15 cellular contexts compared by ENCODE assay signal in genomic region chr5:55416306-55416705, GRCh38.
A peak's percentile ranks its signal among the peaks of the same experiment; 100 is the strongest.
DNase-seq lines count a peak whose midpoint lies in the region; ATAC-seq, FAIRE-seq and TF ChIP-seq lines count a peak whose summit lies in the region.
"Had no signal": no experiment of that assay in that cellular context is flagged by ENCODE, and none has a peak within 500 bp of the region (broad histone marks: within the 10 kb centered on the region; RNA-seq: fewer than 3 reads in every experiment).

No MANE protein-coding gene starts in this region.

- H3K4me1 Mint-ChIP-seq in astrocyte (ENCODE audit: low read depth, unreplicated experiment) (peaks cover 32% of the 10 kb centered on the region), osteocyte (ENCODE audit: unreplicated experiment) (peaks cover 45% of the 10 kb centered on the region)

- H3K4me3 ChIP-seq in astrocyte (ENCODE audit: insufficient read depth, low read depth, low read length) (no peak overlapping the region), mesenchymal stem cell (ENCODE audit: insufficient read depth in 1 of 2, low read depth in 1 of 2, low read length in 2 of 2) (no peak overlapping the region)
- H3K4me3 ChIP-seq: A549, SJSA1 had no signal

- H4K91ac ChIP-seq in mesenchymal stem cell (ENCODE audit: low read length): no peak overlapping the region

- H3K4me3 Mint-ChIP-seq in astrocyte (ENCODE audit: unreplicated experiment) (no peak overlapping the region), osteocyte (ENCODE audit: unreplicated experiment) (no peak overlapping the region)

- no peak overlapping the region for H2BK120ac ChIP-seq in mesenchymal stem cell (ENCODE audit: low read depth, low read length)

- no peak overlapping the region for H3K14ac ChIP-seq in mesenchymal stem cell (ENCODE audit: low read length in 2 of 2)

- no peak overlapping the region for H3K4ac ChIP-seq in mesenchymal stem cell (ENCODE audit: low read depth in 1 of 2, low read length in 2 of 2)

- no peak for TF ChIP-seq CTCF in astrocyte (IDR thresholded peaks at IDR 0.05; ENCODE audit: insufficient read depth, low read depth, low read length)
- no peak for TF ChIP-seq CTCF in osteocyte (IDR thresholded peaks at IDR 0.05)

- H3K9ac ChIP-seq in astrocyte (ENCODE audit: low read length) (no peak overlapping the region), mesenchymal stem cell (ENCODE audit: low read length) (peak overlapping the region; percentile 69)

- no peak overlapping the region for H2BK15ac ChIP-seq in mesenchymal stem cell (ENCODE audit: low read depth, poor library complexity, severe bottlenecking)

- H3K4me1 ChIP-seq in astrocyte (ENCODE audit: insufficient read depth, low read length) (peaks cover 34% of the 10 kb centered on the region), mesenchymal stem cell (ENCODE audit: control insufficient read depth, insufficient read depth, low read depth, low read length) (peaks cover 6% of the 10 kb centered on the region)

- H3K4me2 ChIP-seq in astrocyte (ENCODE audit: low read length) (no peak overlapping the region), mesenchymal stem cell (ENCODE audit: low read length, poor library complexity, severe bottlenecking) (no peak overlapping the region)
- H3K4me2 ChIP-seq: A549 had no signal

- H3K27me3 Mint-ChIP-seq in astrocyte (ENCODE audit: low read depth, unreplicated experiment) (no peaks in the 10 kb centered on the region), osteocyte (ENCODE audit: unreplicated experiment) (no peaks in the 10 kb centered on the region)

- no peak overlapping the region for H2AK5ac ChIP-seq in mesenchymal stem cell (ENCODE audit: low read length, severe bottlenecking)

- no peak for ATAC-seq in GM21825 (IDR thresholded peaks at IDR 0.05; ENCODE audit: unreplicated experiment)
- ATAC-seq: A549 had no signal

- no peak overlapping the region for H2BK5ac ChIP-seq in mesenchymal stem cell (ENCODE audit: low read depth, low read length, poor library complexity, severe bottlenecking)

- peaks cover 3% of the 10 kb centered on the region for H4K20me1 ChIP-seq in astrocyte (ENCODE audit: insufficient read depth, low read length)

- DNase-seq in HCEC 1CT: peak; percentile 48
- peak; percentile 23 for DNase-seq in astrocyte (ENCODE audit: low read depth)
- no peak for DNase-seq in mesenchymal stem cell
- DNase-seq in DMS153 treated with DMSO at 0.1 percent for 48 hours (lab: John Stamatoyannopoulos, UW; ENCODE audit: unreplicated experiment): no peak
- DNase-seq in osteocyte (ENCODE audit: extremely low spot score, unreplicated experiment): no peak
- DNase-seq: C1 segment of cervical spinal cord; DMS 273 treated with DMSO at 0.1 percent for 48 hours; NCI-H187; NCI-H446; NCI-H69; NK-92 treated with Interleukin-12 subunit alpha and Interleukin-12 subunit beta, amount 100 ng/mL, for 24 hours had no signal

- peaks cover 2% of the 10 kb centered on the region for H3K36me3 Mint-ChIP-seq in astrocyte (ENCODE audit: low read depth, unreplicated experiment)
- peaks cover 16% of the 10 kb centered on the region for H3K36me3 Mint-ChIP-seq in osteocyte (ENCODE audit: unreplicated experiment)

- H3K36me3 ChIP-seq in astrocyte (ENCODE audit: insufficient read depth, low read length) (peaks cover 7% of the 10 kb centered on the region), mesenchymal stem cell (ENCODE audit: control insufficient read depth in 1 of 2, insufficient read depth in 2 of 2, low read depth in 1 of 2, low read length in 2 of 2) (peaks cover 3 to 18% of the 10 kb centered on the region in 2 experiments)

- no peak overlapping the region for H3K18ac ChIP-seq in mesenchymal stem cell (ENCODE audit: low read depth in 1 of 2, low read length in 2 of 2)

- H3K9me3 Mint-ChIP-seq in astrocyte (ENCODE audit: unreplicated experiment): no peaks in the 10 kb centered on the region
- no peaks in the 10 kb centered on the region for H3K9me3 Mint-ChIP-seq in osteocyte (ENCODE audit: unreplicated experiment)

- H2BK12ac ChIP-seq in mesenchymal stem cell (ENCODE audit: low read length in 2 of 2): no peak overlapping the region

- H3K27ac ChIP-seq in astrocyte (ENCODE audit: low read depth, low read length) (peak overlapping the region; percentile 18), mesenchymal stem cell (ENCODE audit: low read length, poor library complexity, severe bottlenecking) (no peak overlapping the region)
- H3K27ac ChIP-seq: A549, SJSA1 had no signal

- no peaks in the 10 kb centered on the region for H3K27me3 ChIP-seq in astrocyte (ENCODE audit: insufficient read depth, low read length)
- H3K27me3 ChIP-seq in mesenchymal stem cell (ENCODE audit: control insufficient read depth in 1 of 2, insufficient read depth in 1 of 2, low read length in 2 of 2): no peaks in the 10 kb centered on the region
- H3K27me3 ChIP-seq: SJSA1 had no signal

- H3K79me2 ChIP-seq in astrocyte (ENCODE audit: insufficient read depth, low read length): no peaks in the 10 kb centered on the region

- H3K27ac Mint-ChIP-seq in astrocyte (ENCODE audit: unreplicated experiment) (no peak overlapping the region), osteocyte (ENCODE audit: unreplicated experiment) (no peak overlapping the region)

- H4K8ac ChIP-seq in mesenchymal stem cell (ENCODE audit: low read length): no peak overlapping the region

- H2AFZ ChIP-seq in astrocyte (ENCODE audit: low read depth, low read length) (no peak overlapping the region), mesenchymal stem cell (ENCODE audit: low read depth, low read length) (no peak overlapping the region)

- H3K23ac ChIP-seq in mesenchymal stem cell (ENCODE audit: low read length in 2 of 2): no peak overlapping the region

- peak; percentile 3 for FAIRE-seq in A204.1 (lab: Jason Lieb, UNC)
- FAIRE-seq in astrocyte (lab: Jason Lieb, UNC): no peak
- FAIRE-seq: A549 had no signal

- H3K79me1 ChIP-seq in mesenchymal stem cell (replicated peaks; ENCODE audit: low read length, poor library complexity, severe bottlenecking): peaks cover 4% of the 10 kb centered on the region

- H3K9me3 ChIP-seq in astrocyte (ENCODE audit: insufficient read depth, low read depth, low read length) (no peaks in the 10 kb centered on the region), mesenchymal stem cell (ENCODE audit: control insufficient read depth, low read length) (no peaks in the 10 kb centered on the region)
- H3K9me3 ChIP-seq: A549, SJSA1 had no signal

Comparison
In these comparisons a context has a peak if more than half of its experiments do, and no peak if none do; other contexts are left out.
1. DNase-seq: peak in HCEC 1CT (single experiment) and astrocyte (single experiment); none in mesenchymal stem cell (single experiment), DMS153 treated with DMSO at 0.1 percent for 48 hours (single experiment) and osteocyte (single experiment).